Comparison of ENCODE assay signal across 1 cellular context in genomic region chr22:20935049-20935448, GRCh38.
TF ChIP-seq lines count a peak whose summit lies in the region.
"Not testable (repeated sequence)": the region's sequence is repeated elsewhere in the genome, so short reads cannot be mapped to it uniquely, and the experiment has no call there.

No MANE protein-coding gene starts in this region.

TF ChIP-seq in K562, 482 proteins besides CTCF, POLR2A, EP300 and RAD21:
- TF ChIP-seq ZNF507 (tag; conservative IDR thresholded peaks at IDR 0.05), result 0 out of 2 replicates have a peak, but pooled peaks have one; percentile 22
- 0 out of 4 replicates have a peak, but pooled peaks of 1 of the 2 experiments have one; percentile 75 for TF ChIP-seq MLX (CRISPR knock-in tag; conservative IDR thresholded peaks at IDR 0.05)
- TF ChIP-seq USF1 (CRISPR knock-in tag; IDR thresholded peaks at IDR 0.05), result 0 out of 2 replicates have a peak, but pooled peaks have one; percentile 4
- TF ChIP-seq PHB (CRISPR knock-in tag; IDR thresholded peaks at IDR 0.05), result 0 out of 2 replicates have a peak, but pooled peaks have one; percentile 43
- TF ChIP-seq CAMTA2 (CRISPR knock-in tag; conservative IDR thresholded peaks at IDR 0.05), result 0 out of 2 replicates have a peak, but pooled peaks have one; percentile 66
- TF ChIP-seq ZNF512 (tag; IDR thresholded peaks at IDR 0.05), result 0 out of 2 replicates have a peak, but pooled peaks have one; percentile 18
- TF ChIP-seq HDGF (IDR thresholded peaks at IDR 0.05), result 0 out of 2 replicates have a peak, but pooled peaks have one; percentile 40
- peak; percentile 26; the same call in 1 of the 2 replicates for TF ChIP-seq CEBPG (CRISPR knock-in tag; IDR thresholded peaks at IDR 0.05)
- TF ChIP-seq CEBPG (tag; conservative IDR thresholded peaks at IDR 0.05 in 1 of 2, IDR thresholded peaks at IDR 0.05 in 1 of 2), result not testable (repeated sequence)
- TF ChIP-seq HMGXB4 (CRISPR knock-in tag; IDR thresholded peaks at IDR 0.05), result 0 out of 2 replicates have a peak, but pooled peaks have one; percentile 7
- TF ChIP-seq E2F4 (CRISPR knock-in tag; IDR thresholded peaks at IDR 0.05; ENCODE audit: low read depth), result 0 out of 2 replicates have a peak, but pooled peaks have one; percentile 41
- 0 out of 2 replicates have a peak, but pooled peaks have one; percentile 10 for TF ChIP-seq STAG1 (CRISPR knock-in tag; IDR thresholded peaks at IDR 0.05; ENCODE audit: borderline replicate concordance)
- 0 out of 2 replicates have a peak, but pooled peaks have one; percentile 52 for TF ChIP-seq ZNF830 (CRISPR knock-in tag; IDR thresholded peaks at IDR 0.05)
- 0 out of 2 replicates have a peak, but pooled peaks have one; percentile 4 for TF ChIP-seq CXXC5 (CRISPR knock-in tag; IDR thresholded peaks at IDR 0.05)
